Comparison of ENCODE assay signal across 10 cellular contexts in genomic region chr15:90552162-90552928, GRCh38. TPM values are rescaled to one million over a fixed set of nuclear protein-coding genes. Genes with fewer than 3 reads are reported as not detected.
A peak's percentile ranks its signal among the peaks of the same experiment; 100 is the strongest.
DNase-seq lines count a peak whose midpoint lies in the region; ATAC-seq and TF ChIP-seq lines count a peak whose summit lies in the region.
"Had no signal": no experiment of that assay in that cellular context is flagged by ENCODE, and none has a peak within 500 bp of the region (broad histone marks: within the 10 kb centered on the region; RNA-seq: fewer than 3 reads in every experiment).

No MANE protein-coding gene starts in this region.

- no peak for ATAC-seq in stimulated activated naive B cell treated with anti-CD40 and anti-IgM and Interleukin-4, amounts not matched to agents 10 μg/mL and 1 μg/mL and 100 μg/mL, for 72 hours (replicated peaks)
- no peak for ATAC-seq in HG02938 (IDR thresholded peaks at IDR 0.05; ENCODE audit: unreplicated experiment)
- no peak for ATAC-seq in GM18868 (IDR thresholded peaks at IDR 0.05; ENCODE audit: unreplicated experiment)
- no peak for ATAC-seq in activated CD8-positive, alpha-beta memory T cell treated with anti-CD3 and anti-CD28 coated beads, Interleukin-2, amount 10 ng/mL, durations not matched to agents 7 days and 5 days

- peak overlapping the region; percentile 26 for H3K27ac Mint-ChIP-seq in stimulated activated naive B cell treated with anti-CD40 and anti-IgM and Interleukin-4, amounts not matched to agents 10 μg/mL and 1 μg/mL and 100 μg/mL, for 72 hours
- no peak overlapping the region for H3K27ac Mint-ChIP-seq in activated CD8-positive, alpha-beta memory T cell treated with anti-CD3 and anti-CD28 coated beads, Interleukin-2, amount 10 ng/mL, durations not matched to agents 7 days and 5 days

- H3K4me3 ChIP-seq in astrocyte of the cerebellum (ENCODE audit: low read depth, low read length), result no peak overlapping the region

- H3K9me3 Mint-ChIP-seq in stimulated activated naive B cell treated with anti-CD40 and anti-IgM and Interleukin-4, amounts not matched to agents 10 μg/mL and 1 μg/mL and 100 μg/mL, for 72 hours, result no peaks in the 10 kb centered on the region
- H3K9me3 Mint-ChIP-seq in activated CD8-positive, alpha-beta memory T cell treated with anti-CD3 and anti-CD28 coated beads, Interleukin-2, amount 10 ng/mL, durations not matched to agents 7 days and 5 days (ENCODE audit: low read depth), result no peaks in the 10 kb centered on the region

- in situ Hi-C loops in astrocyte of the cerebellum (cut with HindIII; ENCODE audit: low sequenced_read_pairs), result no loop called here

- H3K4me1 Mint-ChIP-seq in stimulated activated naive B cell treated with anti-CD40 and anti-IgM and Interleukin-4, amounts not matched to agents 10 μg/mL and 1 μg/mL and 100 μg/mL, for 72 hours, result peaks cover 30 to 54% of the 10 kb centered on the region in 2 donors
- H3K4me1 Mint-ChIP-seq in activated CD8-positive, alpha-beta memory T cell treated with anti-CD3 and anti-CD28 coated beads, Interleukin-2, amount 10 ng/mL, durations not matched to agents 7 days and 5 days, result peaks cover 25% of the 10 kb centered on the region

- H3K4me3 Mint-ChIP-seq in stimulated activated naive B cell treated with anti-CD40 and anti-IgM and Interleukin-4, amounts not matched to agents 10 μg/mL and 1 μg/mL and 100 μg/mL, for 72 hours, result no peak overlapping the region
- H3K4me3 Mint-ChIP-seq in activated CD8-positive, alpha-beta memory T cell treated with anti-CD3 and anti-CD28 coated beads, Interleukin-2, amount 10 ng/mL, durations not matched to agents 7 days and 5 days, result no peak overlapping the region

- CTCF ChIA-PET in activated CD8-positive, alpha-beta memory T cell treated with anti-CD3 and anti-CD28 coated beads, Interleukin-2, amount 10 ng/mL, durations not matched to agents 7 days and 5 days (lab: Charles Lee), result interaction anchor here (1.1 kb wide), 1 partner anchor 21 kb away, joined by 4 read pairs; no protein-coding TSS in a partner anchor

- no peak for TF ChIP-seq CTCF in astrocyte of the cerebellum (IDR thresholded peaks at IDR 0.05; ENCODE audit: low read depth, low read length, missing control alignments)

- no peaks in the 10 kb centered on the region for H3K27me3 Mint-ChIP-seq in stimulated activated naive B cell treated with anti-CD40 and anti-IgM and Interleukin-4, amounts not matched to agents 10 μg/mL and 1 μg/mL and 100 μg/mL, for 72 hours
- H3K27me3 Mint-ChIP-seq in activated CD8-positive, alpha-beta memory T cell treated with anti-CD3 and anti-CD28 coated beads, Interleukin-2, amount 10 ng/mL, durations not matched to agents 7 days and 5 days, result no peaks in the 10 kb centered on the region

- DNase-seq in GM04503 (ENCODE audit: low read depth), result peak; percentile 98
- peak; percentile 46 for DNase-seq in astrocyte of the cerebellum (ENCODE audit: low read depth)
- DNase-seq in kidney tubule cell (ENCODE audit: low spot score), result peak; percentile 87
- DNase-seq in stimulated activated naive B cell treated with anti-CD40 and anti-IgM and Interleukin-4, amounts not matched to agents 10 μg/mL and 1 μg/mL and 100 μg/mL, for 72 hours, result no peak
- no peak for DNase-seq in 8988T
- DNase-seq in activated CD8-positive, alpha-beta memory T cell treated with anti-CD3 and anti-CD28 coated beads, Interleukin-2, amount 10 ng/mL, durations not matched to agents 7 days and 5 days, result no peak
- DNase-seq: H7; NK-92 treated with Interleukin-12 subunit alpha and Interleukin-12 subunit beta, amount 100 ng/mL, for 24 hours had no signal

- peaks cover 6 to 12% of the 10 kb centered on the region in 2 donors for H3K36me3 Mint-ChIP-seq in stimulated activated naive B cell treated with anti-CD40 and anti-IgM and Interleukin-4, amounts not matched to agents 10 μg/mL and 1 μg/mL and 100 μg/mL, for 72 hours
- H3K36me3 Mint-ChIP-seq in activated CD8-positive, alpha-beta memory T cell treated with anti-CD3 and anti-CD28 coated beads, Interleukin-2, amount 10 ng/mL, durations not matched to agents 7 days and 5 days, result peaks cover 41% of the 10 kb centered on the region

RNA-seq across cellular contexts. Expression of gene CRTC3, which starts 22.6 kb away (rescaled TPM):
- 10 to 100 TPM; 62.3 to 79.1 TPM for total RNA-seq in activated CD8-positive, alpha-beta memory T cell treated with anti-CD3 and anti-CD28 coated beads, Interleukin-2, amount 10 ng/mL, durations not matched to agents 7 days and 5 days

Comparison
In these comparisons a context has a peak if more than half of its experiments do, and no peak if none do; other contexts are left out.
1. DNase-seq: peak in GM04503 (single experiment), astrocyte of the cerebellum (single experiment) and kidney tubule cell (single experiment); none in stimulated activated naive B cell treated with anti-CD40 and anti-IgM and Interleukin-4, amounts not matched to agents 10 μg/mL and 1 μg/mL and 100 μg/mL, for 72 hours (single experiment), 8988T (single experiment) and activated CD8-positive, alpha-beta memory T cell treated with anti-CD3 and anti-CD28 coated beads, Interleukin-2, amount 10 ng/mL, durations not matched to agents 7 days and 5 days (single experiment).